ENCODE assay signal across 8 cellular contexts in the genomic region with DNA sequence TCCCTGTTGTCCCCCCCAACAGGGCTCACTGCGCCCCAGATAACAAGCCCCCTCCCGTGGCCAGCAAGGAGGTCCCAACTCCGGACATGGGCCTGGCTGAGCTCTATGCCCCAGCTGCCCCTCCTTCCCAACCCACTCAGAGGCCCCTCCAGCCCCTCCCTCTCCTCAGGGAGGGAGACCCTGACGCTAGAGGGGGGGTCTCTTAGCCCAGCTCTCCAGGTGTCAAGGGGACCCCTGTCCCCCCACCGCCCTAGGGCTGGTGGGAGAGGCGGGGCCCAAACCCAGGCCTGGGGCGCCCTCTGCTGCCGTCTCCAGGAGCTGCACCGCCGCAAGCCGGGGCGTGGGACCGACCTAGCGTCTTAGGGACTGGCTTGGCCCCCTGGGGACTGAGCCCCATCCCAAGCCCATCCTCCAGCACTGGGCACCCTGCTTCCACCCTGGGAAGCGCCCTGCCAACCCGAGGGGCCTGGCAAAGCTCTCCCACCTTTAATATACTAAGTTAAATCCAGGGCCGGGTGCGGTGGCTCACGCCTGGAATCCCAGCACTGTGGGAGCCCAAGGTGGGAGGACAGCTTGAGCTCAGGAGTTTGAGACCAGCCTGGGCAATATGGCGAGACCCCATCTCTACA. TPM values are rescaled to one million over a fixed set of nuclear protein-coding genes. Genes with fewer than 3 reads are reported as not detected.
DNase-seq lines count a peak whose midpoint lies in the region; ATAC-seq, FAIRE-seq and TF ChIP-seq lines count a peak whose summit lies in the region.

No MANE protein-coding gene starts in this region.

- TF ChIP-seq POLR2A in GM12891 (IDR thresholded peaks at IDR 0.05; ENCODE audit: low read depth, low read length) = no peak

- peak; percentile 89 for DNase-seq in GM12891 (ENCODE audit: insufficient read length, low spot score)
- DNase-seq in NCI-H2196 treated with DMSO at 0.1 percent for 48 hours (lab: John Stamatoyannopoulos, UW; ENCODE audit: unreplicated experiment) = peak; percentile 15
- peak; percentile 85 for DNase-seq in activated T-cell treated with anti-CD3 and anti-CD28 coated beads, Interleukin-2, amount 50 U/mL, for 1 hour
- no peak for DNase-seq in fibroblast of pulmonary artery (ENCODE audit: low read depth)
- peak; percentile 91 for DNase-seq in posterior vena cava (ENCODE audit: low spot score)
- no peak for DNase-seq in ureter (ENCODE audit: low spot score)
- DNase-seq in OCI-M2 (lab: John Stamatoyannopoulos, UW; ENCODE audit: unreplicated experiment) = no peak

- intact Hi-C loops in posterior vena cava (cut with DNase I) = no loop called here

- peak; percentile 63 for TF ChIP-seq CTCF in fibroblast of pulmonary artery (IDR thresholded peaks at IDR 0.05; ENCODE audit: low read length, missing control alignments)

- H3K4me3 ChIP-seq in fibroblast of pulmonary artery (replicated peaks; ENCODE audit: low read depth, low read length) = no peak overlapping the region

- no peak for ATAC-seq in GM19452 (IDR thresholded peaks at IDR 0.05; ENCODE audit: unreplicated experiment)

- FAIRE-seq in GM12891 (lab: Jason Lieb, UNC) = peak; percentile 80

TF ChIP-seq in GM12891, 5 proteins besides CTCF, POLR2A, EP300 and RAD21:
- TF ChIP-seq PAX5 (IDR thresholded peaks at IDR 0.05; ENCODE audit: insufficient read depth, low read length, severe bottlenecking) (no peak), TAF1 (IDR thresholded peaks at IDR 0.05; ENCODE audit: low read depth, low read length) (no peak), POU2F2 (IDR thresholded peaks at IDR 0.05; ENCODE audit: low read depth, low read length) (no peak), SPI1 (IDR thresholded peaks at IDR 0.05; ENCODE audit: low read depth, low read length) (no peak), POLR2AphosphoS5 (IDR thresholded peaks at IDR 0.05; ENCODE audit: low read depth, low read length) (no peak)

RNA-seq across cellular contexts. Expression of a gene that starts 1.4 kb away (rescaled TPM):
- 0.06 TPM for polyA plus RNA-seq in GM12891 (2012; ENCODE audit: low read depth, missing spikeins)
- total RNA-seq in posterior vena cava (under 1 TPM in 1 of 2 donors, not detected in 1; 0.05 TPM), ureter (not detected)

RNA-seq across cellular contexts. Expression of a gene that starts 17.5 kb away (rescaled TPM):
- 44.1 TPM for polyA plus RNA-seq in GM12891 (2012; ENCODE audit: low read depth, missing spikeins)
- total RNA-seq in posterior vena cava (10 to 100 TPM; 13.4 to 17.2 TPM), ureter (36.6 TPM)

RNA-seq across cellular contexts. Expression of a gene that starts 19.3 kb away (rescaled TPM):
- polyA plus RNA-seq in GM12891 (2012; ENCODE audit: low read depth, missing spikeins) = 82.3 TPM
- 10 to 100 TPM; 96.5 to 99.8 TPM for total RNA-seq in posterior vena cava
- total RNA-seq in ureter = 210 TPM

RNA-seq across cellular contexts. Expression of a gene that starts 19.7 kb away (rescaled TPM):
- not detected for polyA plus RNA-seq in GM12891 (2012; ENCODE audit: low read depth, missing spikeins)
- total RNA-seq in posterior vena cava (not detected), ureter (not detected)

RNA-seq across cellular contexts. Expression of a gene that starts 24.8 kb away (rescaled TPM):
- polyA plus RNA-seq in GM12891 (2012; ENCODE audit: low read depth, missing spikeins) = 101 TPM
- 100 to 1,000 TPM in 1 of 2 donors, 10 to 100 TPM in 1; 94.7 to 136 TPM for total RNA-seq in posterior vena cava
- 223 TPM for total RNA-seq in ureter

Comparison
In these comparisons a context has a peak if more than half of its experiments do, and no peak if none do; other contexts are left out.
1. DNase-seq: peak in GM12891 (single experiment), NCI-H2196 treated with DMSO at 0.1 percent for 48 hours (single experiment), activated T-cell treated with anti-CD3 and anti-CD28 coated beads, Interleukin-2, amount 50 U/mL, for 1 hour (single experiment) and posterior vena cava (single experiment); none in fibroblast of pulmonary artery (single experiment), ureter (single experiment) and OCI-M2 (single experiment).